In the genomic region with DNA sequence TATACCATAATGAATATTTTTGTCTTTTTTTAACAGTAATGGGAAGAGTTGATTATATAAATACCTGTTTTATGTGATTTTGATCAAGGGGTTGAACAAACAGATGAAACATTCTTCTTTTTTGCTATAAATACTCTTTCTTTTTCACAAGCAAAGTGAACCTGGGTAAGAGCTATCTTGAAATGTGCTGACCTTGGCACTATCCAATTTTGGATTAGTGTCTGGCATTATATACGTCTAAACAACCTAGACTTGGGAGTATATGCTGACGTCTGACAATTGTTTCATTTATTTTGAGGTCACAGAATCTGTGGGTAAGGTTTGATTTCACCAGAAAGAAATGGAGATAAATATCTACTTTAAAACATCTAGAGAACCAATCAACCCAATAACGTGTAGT, we compare ENCODE assay signal across 2 cellular contexts.
TF ChIP-seq lines count a peak whose summit lies in the region.

No MANE protein-coding gene starts in this region.

TF ChIP-seq in HepG2, 621 proteins besides CTCF, POLR2A, EP300 and RAD21:
- TF ChIP-seq MAFK (conservative IDR thresholded peaks at IDR 0.05 in 1 of 2, IDR thresholded peaks at IDR 0.05 in 1 of 2; ENCODE audit: low read length in 2 of 2): peak; percentile 91 to 96
- TF ChIP-seq MAFF (IDR thresholded peaks at IDR 0.05; ENCODE audit: low read depth, low read length): peak; percentile 88
- TF ChIP-seq, protein P1, sequence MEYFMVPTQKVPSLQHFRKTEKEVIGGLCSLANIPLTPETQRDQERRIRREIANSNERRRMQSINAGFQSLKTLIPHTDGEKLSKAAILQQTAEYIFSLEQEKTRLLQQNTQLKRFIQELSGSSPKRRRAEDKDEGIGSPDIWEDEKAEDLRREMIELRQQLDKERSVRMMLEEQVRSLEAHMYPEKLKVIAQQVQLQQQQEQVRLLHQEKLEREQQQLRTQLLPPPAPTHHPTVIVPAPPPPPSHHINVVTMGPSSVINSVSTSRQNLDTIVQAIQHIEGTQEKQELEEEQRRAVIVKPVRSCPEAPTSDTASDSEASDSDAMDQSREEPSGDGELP (IDR thresholded peaks at IDR 0.05; ENCODE audit: borderline replicate concordance, low read depth): no peak

TF ChIP-seq in IMR-90, 13 proteins besides CTCF, POLR2A, EP300 and RAD21:
- TF ChIP-seq NFE2L2 (IDR thresholded peaks at IDR 0.05; ENCODE audit: low read depth, low read length): no peak
- TF ChIP-seq MAFK (IDR thresholded peaks at IDR 0.05; ENCODE audit: low read depth, low read length): peak; percentile 66
